ENCODE assay signal across 7 cellular contexts in the genomic region with DNA sequence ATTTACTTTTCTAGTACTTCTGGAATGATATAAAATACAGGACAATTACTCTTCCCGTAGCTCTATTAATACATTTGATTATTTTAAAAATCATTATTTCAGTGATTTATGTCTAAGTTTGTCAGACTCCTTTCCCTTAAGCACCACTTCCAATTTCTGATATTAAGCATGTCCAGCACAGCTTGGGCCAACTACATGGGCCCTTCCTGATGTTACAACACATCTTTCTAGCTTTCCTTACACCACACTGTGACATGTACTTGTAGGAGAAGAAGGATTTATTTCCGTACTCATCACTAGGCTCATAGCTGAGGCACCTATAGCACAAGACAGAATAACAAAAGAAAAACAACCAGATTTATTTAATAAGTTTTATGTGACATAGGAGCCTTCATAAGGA.
"Had no signal": no experiment of that assay in that cellular context is flagged by ENCODE, and none has a peak within 500 bp of the region (broad histone marks: within the 10 kb centered on the region; RNA-seq: fewer than 3 reads in every experiment).

No MANE protein-coding gene starts in this region.

- H3K9ac ChIP-seq: GM23248 had no signal

- H3K4me3 ChIP-seq: GM23248, HAP-1, K562 had no signal

- H3K36me3 ChIP-seq: HAP-1 had no signal

- H3K9me3 ChIP-seq: HAP-1 had no signal

- H3K27ac ChIP-seq: GM23248 had no signal

- ATAC-seq: HCT116, K562 had no signal

- DNase-seq: GOT3, H7, KG1 had no signal
